1 cellular context compared by ENCODE assay signal in the genomic region with DNA sequence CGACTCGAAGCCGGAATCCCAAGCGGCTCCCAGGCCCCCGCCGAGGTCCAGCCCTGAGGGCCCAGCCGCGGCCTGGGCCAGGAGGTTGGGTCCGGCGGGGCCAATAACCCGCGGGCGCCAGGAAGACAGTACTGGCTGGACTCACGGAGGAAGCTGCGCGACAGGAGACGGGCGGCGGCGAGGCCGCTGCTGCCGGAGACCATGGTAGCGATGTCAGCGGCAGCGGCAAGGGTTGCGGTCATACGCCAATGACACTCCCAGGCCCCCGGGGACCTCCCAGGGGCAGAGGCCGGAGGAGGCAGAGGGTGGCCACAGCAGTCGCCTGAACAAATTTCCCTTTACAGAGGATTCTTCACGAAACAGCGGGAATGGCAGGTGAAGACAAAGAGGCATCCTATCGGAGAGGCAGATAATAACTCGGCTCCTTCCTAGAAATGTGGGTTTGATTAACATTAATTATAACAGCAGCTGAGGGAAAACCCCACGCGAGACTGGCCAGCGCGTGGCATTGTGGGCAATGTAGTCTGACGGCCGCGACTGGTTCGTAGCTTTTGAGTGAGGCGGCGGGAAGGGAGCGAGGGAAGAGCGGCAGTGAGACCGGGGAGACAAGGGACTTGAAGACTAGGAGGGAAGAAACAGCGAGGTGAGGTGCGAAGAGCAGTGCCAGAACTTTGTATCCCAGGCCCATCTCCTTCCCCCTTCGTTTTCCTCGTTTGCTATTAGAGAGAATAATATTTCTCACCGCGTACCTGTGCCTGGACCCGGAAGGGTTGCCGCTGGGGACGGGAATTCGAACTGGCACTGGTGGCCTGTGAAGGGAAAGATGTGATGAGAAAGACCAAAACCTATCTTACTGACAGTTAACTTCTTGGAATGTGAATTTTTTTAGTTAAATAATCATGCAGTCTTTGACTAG.
TF ChIP-seq lines count a peak whose summit lies in the region.

A gene (minus strand): TSS at position 253 of the 916 bp plus-strand sequence. CDS start 11 bp downstream, at position 242.

TF ChIP-seq in GM23338, 12 proteins besides CTCF, POLR2A, EP300 and RAD21 (continued from another document):
- no peak for TF ChIP-seq STAT1 (IDR thresholded peaks at IDR 0.05; ENCODE audit: unreplicated experiment)
- TF ChIP-seq, protein P1, sequence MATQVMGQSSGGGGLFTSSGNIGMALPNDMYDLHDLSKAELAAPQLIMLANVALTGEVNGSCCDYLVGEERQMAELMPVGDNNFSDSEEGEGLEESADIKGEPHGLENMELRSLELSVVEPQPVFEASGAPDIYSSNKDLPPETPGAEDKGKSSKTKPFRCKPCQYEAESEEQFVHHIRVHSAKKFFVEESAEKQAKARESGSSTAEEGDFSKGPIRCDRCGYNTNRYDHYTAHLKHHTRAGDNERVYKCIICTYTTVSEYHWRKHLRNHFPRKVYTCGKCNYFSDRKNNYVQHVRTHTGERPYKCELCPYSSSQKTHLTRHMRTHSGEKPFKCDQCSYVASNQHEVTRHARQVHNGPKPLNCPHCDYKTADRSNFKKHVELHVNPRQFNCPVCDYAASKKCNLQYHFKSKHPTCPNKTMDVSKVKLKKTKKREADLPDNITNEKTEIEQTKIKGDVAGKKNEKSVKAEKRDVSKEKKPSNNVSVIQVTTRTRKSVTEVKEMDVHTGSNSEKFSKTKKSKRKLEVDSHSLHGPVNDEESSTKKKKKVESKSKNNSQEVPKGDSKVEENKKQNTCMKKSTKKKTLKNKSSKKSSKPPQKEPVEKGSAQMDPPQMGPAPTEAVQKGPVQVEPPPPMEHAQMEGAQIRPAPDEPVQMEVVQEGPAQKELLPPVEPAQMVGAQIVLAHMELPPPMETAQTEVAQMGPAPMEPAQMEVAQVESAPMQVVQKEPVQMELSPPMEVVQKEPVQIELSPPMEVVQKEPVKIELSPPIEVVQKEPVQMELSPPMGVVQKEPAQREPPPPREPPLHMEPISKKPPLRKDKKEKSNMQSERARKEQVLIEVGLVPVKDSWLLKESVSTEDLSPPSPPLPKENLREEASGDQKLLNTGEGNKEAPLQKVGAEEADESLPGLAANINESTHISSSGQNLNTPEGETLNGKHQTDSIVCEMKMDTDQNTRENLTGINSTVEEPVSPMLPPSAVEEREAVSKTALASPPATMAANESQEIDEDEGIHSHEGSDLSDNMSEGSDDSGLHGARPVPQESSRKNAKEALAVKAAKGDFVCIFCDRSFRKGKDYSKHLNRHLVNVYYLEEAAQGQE (IDR thresholded peaks at IDR 0.05; ENCODE audit: unreplicated experiment), result no peak
- TF ChIP-seq, protein P2, sequence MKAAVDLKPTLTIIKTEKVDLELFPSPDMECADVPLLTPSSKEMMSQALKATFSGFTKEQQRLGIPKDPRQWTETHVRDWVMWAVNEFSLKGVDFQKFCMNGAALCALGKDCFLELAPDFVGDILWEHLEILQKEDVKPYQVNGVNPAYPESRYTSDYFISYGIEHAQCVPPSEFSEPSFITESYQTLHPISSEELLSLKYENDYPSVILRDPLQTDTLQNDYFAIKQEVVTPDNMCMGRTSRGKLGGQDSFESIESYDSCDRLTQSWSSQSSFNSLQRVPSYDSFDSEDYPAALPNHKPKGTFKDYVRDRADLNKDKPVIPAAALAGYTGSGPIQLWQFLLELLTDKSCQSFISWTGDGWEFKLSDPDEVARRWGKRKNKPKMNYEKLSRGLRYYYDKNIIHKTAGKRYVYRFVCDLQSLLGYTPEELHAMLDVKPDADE (IDR thresholded peaks at IDR 0.05), result peak; percentile 71
- TF ChIP-seq POLR2AphosphoS5 (IDR thresholded peaks at IDR 0.05; ENCODE audit: low read depth), result peak; percentile 70
- TF ChIP-seq JUNB (IDR thresholded peaks at IDR 0.05; ENCODE audit: unreplicated experiment), result no peak
TF ChIP-seq in GM23338: peak in this region for 3.
